1 cellular context compared by ENCODE assay signal in genomic region chr16:75263963-75264445, GRCh38.
TF ChIP-seq lines count a peak whose summit lies in the region.

No MANE protein-coding gene starts in this region.

TF ChIP-seq in H1, 55 proteins besides CTCF, POLR2A, EP300 and RAD21:
- TF ChIP-seq KDM5A (IDR thresholded peaks at IDR 0.05; ENCODE audit: low read length): no peak
- TF ChIP-seq E2F6 (IDR thresholded peaks at IDR 0.05): no peak
- TF ChIP-seq TAF1 (IDR thresholded peaks at IDR 0.05; ENCODE audit: low read depth, low read length): no peak
- TF ChIP-seq POLR2AphosphoS5 (IDR thresholded peaks at IDR 0.05; ENCODE audit: low read depth, low read length): no peak
- TF ChIP-seq TBP (IDR thresholded peaks at IDR 0.05; ENCODE audit: low read depth, low read length): no peak
- TF ChIP-seq HDAC6 (IDR thresholded peaks at IDR 0.05; ENCODE audit: low read depth, low read length): no peak
- no peak for TF ChIP-seq USF2 (IDR thresholded peaks at IDR 0.05; ENCODE audit: low read length)
- no peak for TF ChIP-seq ZNF274 (IDR thresholded peaks at IDR 0.05; ENCODE audit: borderline replicate concordance, extremely low read depth, low read length)
